In genomic region chr9:35258665-35259474, GRCh38 we compare ENCODE assay signal across 8 cellular contexts.
DNase-seq lines count a peak whose midpoint lies in the region; ATAC-seq and TF ChIP-seq lines count a peak whose summit lies in the region.

No MANE protein-coding gene starts in this region.

- TF ChIP-seq POLR2A in heart left ventricle (IDR thresholded peaks at IDR 0.05): no peak

- peaks cover 3% of the 10 kb centered on the region for H3K36me3 Mint-ChIP-seq in progenitor cell of endocrine pancreas (ENCODE audit: insufficient read depth)

- TF ChIP-seq CTCF in heart left ventricle (IDR thresholded peaks at IDR 0.05): peak; percentile 50 to 83 (median 73)
- TF ChIP-seq CTCF in progenitor cell of endocrine pancreas (IDR thresholded peaks at IDR 0.05; ENCODE audit: unreplicated experiment): peak; percentile 75

- no peaks in the 10 kb centered on the region for H3K27me3 ChIP-seq in heart left ventricle

- H3K4me1 Mint-ChIP-seq in progenitor cell of endocrine pancreas (ENCODE audit: low read depth): peaks cover 41% of the 10 kb centered on the region

- WGBS in heart left ventricle, 4 donors: 26 to 31% (median 28%) methylated on average over 5 of the region's 5 CpGs

- no peak overlapping the region for H3K27ac Mint-ChIP-seq in progenitor cell of endocrine pancreas

- no peak overlapping the region for H3K4me3 ChIP-seq in heart left ventricle

- intact Hi-C loops in heart left ventricle (cut with DNase I): loop anchor here (1.0 to 10.0 kb wide), 12 partner anchors 64 to 218 kb away; partner anchors contain the start of genes UNC13B (in 3 of the 10) and ATOSB (in 1 of the 10)

- no peaks in the 10 kb centered on the region for H3K9me3 Mint-ChIP-seq in progenitor cell of endocrine pancreas (ENCODE audit: low read depth)

- no peak overlapping the region for H3K4me3 Mint-ChIP-seq in progenitor cell of endocrine pancreas (ENCODE audit: low read depth)

- no peaks in the 10 kb centered on the region for H3K9me3 ChIP-seq in heart left ventricle

- H3K27me3 Mint-ChIP-seq in progenitor cell of endocrine pancreas: no peaks in the 10 kb centered on the region

- H3K4me1 ChIP-seq in heart left ventricle: peaks cover 0 to 8% (median 0%) of the 10 kb centered on the region in 12 donors

- DNase-seq in DMS114 treated with DMSO at 0.1 percent for 48 hours (lab: John Stamatoyannopoulos, UW; ENCODE audit: unreplicated experiment) (peak; percentile 23), LHCN-M2 (ENCODE audit: low read depth) (peak; percentile 82), SHP77 (lab: John Stamatoyannopoulos, UW) (peak; percentile 11 to 34), amniotic epithelial cell (ENCODE audit: low read depth) (peak; percentile 78), heart left ventricle (peak; percentile 62 to 83 (median 68)), progenitor cell of endocrine pancreas (ENCODE audit: low spot score, unreplicated experiment) (peak; percentile 29)

- H3K36me3 ChIP-seq in heart left ventricle: peaks cover 0 to 7% (median 0%) of the 10 kb centered on the region in 9 donors

- H3K27ac ChIP-seq in heart left ventricle: no peak overlapping the region

- peak in 3 of 4 donors; percentile 63 to 83 (median 68) for ATAC-seq in heart left ventricle
- no peak for ATAC-seq in GM18498 (IDR thresholded peaks at IDR 0.05; ENCODE audit: unreplicated experiment)
- no peak for ATAC-seq in HG03196 (IDR thresholded peaks at IDR 0.05; ENCODE audit: unreplicated experiment)

Comparison
In these comparisons a context has a peak if more than half of its experiments do, and no peak if none do; other contexts are left out.
1. DNase-seq: peak in every context shown above with its lines; median percentile 82 in LHCN-M2; 78 in amniotic epithelial cell; 68 in heart left ventricle; 29 in progenitor cell of endocrine pancreas; 23 in DMS114 treated with DMSO at 0.1 percent for 48 hours; 22 in SHP77.
2. ATAC-seq: peak in heart left ventricle (3 of 4); none in GM18498 (single experiment) and HG03196 (single experiment).